11 cellular contexts compared by ENCODE assay signal in genomic region chr22:31647516-31647915, GRCh38.
DNase-seq lines count a peak whose midpoint lies in the region; ATAC-seq and TF ChIP-seq lines count a peak whose summit lies in the region.
"Had no signal": no experiment of that assay in that cellular context is flagged by ENCODE, and none has a peak within 500 bp of the region (broad histone marks: within the 10 kb centered on the region; RNA-seq: fewer than 3 reads in every experiment).

No MANE protein-coding gene starts in this region.

- H3K4me3 ChIP-seq in AG09309 (ENCODE audit: control insufficient read depth, low read depth, low read length) (no peak overlapping the region), iPS-20b (ENCODE audit: low read length) (peak overlapping the region; percentile 11)
- H3K4me3 ChIP-seq: upper lobe of right lung had no signal

- POLR2A ChIA-PET in HEK293T (lab: Yijun Ruan, JAX): interaction anchor here (3.3 kb wide), 1 partner anchor 14 kb away, joined by 16 read pairs; the partner anchor contains the start of gene PISD

- no peak for TF ChIP-seq CTCF in AG09309 (IDR thresholded peaks at IDR 0.05; ENCODE audit: control insufficient read depth, insufficient read depth, low read depth, low read length, missing control alignments)

- DNase-seq in AG09309 (ENCODE audit: low read depth) (peak; percentile 85), HCEC 1CT (peak; percentile 77), astrocyte of the hippocampus (ENCODE audit: low read depth, low spot score) (peak; percentile 73), HEK293T (ENCODE audit: extremely low spot score) (no peak), superior temporal gyrus (ENCODE audit: extremely low spot score) (no peak)
- DNase-seq: activated B cell treated with CpG ODN at 0.5 μM for 24 hours, activated gamma-delta T cell, upper lobe of right lung had no signal

- CTCF ChIA-PET in HEK293T (lab: Yijun Ruan, JAX): interaction anchor here (1.4 kb wide), 1 partner anchor 14 kb away, joined by 4 read pairs; no protein-coding TSS in a partner anchor

- no peak overlapping the region for H3K27ac ChIP-seq in iPS-20b (ENCODE audit: low read length)
- H3K27ac ChIP-seq: upper lobe of right lung had no signal

- ATAC-seq in HG03135 (IDR thresholded peaks at IDR 0.05; ENCODE audit: unreplicated experiment) (no peak), GM18511 (IDR thresholded peaks at IDR 0.05; ENCODE audit: unreplicated experiment) (no peak)
- ATAC-seq: upper lobe of right lung had no signal

- H3K36me3 ChIP-seq in iPS-20b (ENCODE audit: insufficient read depth, low read depth, low read length): peaks cover 52% of the 10 kb centered on the region

- H3K27me3 ChIP-seq in iPS-20b (ENCODE audit: insufficient read depth, low read length): no peaks in the 10 kb centered on the region
- H3K27me3 ChIP-seq: upper lobe of right lung had no signal

- no peak overlapping the region; the same call in 1 of the 2 replicates for H3K9ac ChIP-seq in iPS-20b (ENCODE audit: low read depth, low read length)

- H3K9me3 ChIP-seq in iPS-20b (ENCODE audit: insufficient read depth, low read depth, low read length): no peaks in the 10 kb centered on the region
- H3K9me3 ChIP-seq: upper lobe of right lung had no signal

- peaks cover 16% of the 10 kb centered on the region for H3K4me1 ChIP-seq in iPS-20b (ENCODE audit: insufficient read depth, low read length)

TF ChIP-seq in HEK293T, 16 proteins besides CTCF, POLR2A, EP300 and RAD21:
- TF ChIP-seq PKNOX1 (IDR thresholded peaks at IDR 0.05) (no peak), FOXM1 (IDR thresholded peaks at IDR 0.05; ENCODE audit: borderline replicate concordance) (no peak), SUZ12 (IDR thresholded peaks at IDR 0.05) (no peak), NFRKB (IDR thresholded peaks at IDR 0.05) (no peak), CTBP1 (IDR thresholded peaks at IDR 0.05; ENCODE audit: borderline replicate concordance) (no peak), HDGF (IDR thresholded peaks at IDR 0.05; ENCODE audit: borderline replicate concordance) (no peak), FOXA1 (IDR thresholded peaks at IDR 0.05) (no peak), BHLHE40 (IDR thresholded peaks at IDR 0.05; ENCODE audit: borderline replicate concordance) (no peak), ELF4 (IDR thresholded peaks at IDR 0.05) (no peak), FOXK2 (IDR thresholded peaks at IDR 0.05) (no peak), ZNF384 (IDR thresholded peaks at IDR 0.05) (no peak), ARNT (IDR thresholded peaks at IDR 0.05) (no peak), L3MBTL2 (conservative IDR thresholded peaks at IDR 0.05) (no peak), TARDBP (IDR thresholded peaks at IDR 0.05) (no peak), LEF1 (IDR thresholded peaks at IDR 0.05; ENCODE audit: borderline replicate concordance) (no peak), SP1 (IDR thresholded peaks at IDR 0.05) (no peak)

Comparison
In these comparisons a context has a peak if more than half of its experiments do, and no peak if none do; other contexts are left out.
1. DNase-seq: peak in AG09309 (single experiment), HCEC 1CT (single experiment) and astrocyte of the hippocampus (single experiment); none in HEK293T (single experiment) and superior temporal gyrus (single experiment).